Comparison of ENCODE assay signal across 10 cellular contexts in the genomic region with DNA sequence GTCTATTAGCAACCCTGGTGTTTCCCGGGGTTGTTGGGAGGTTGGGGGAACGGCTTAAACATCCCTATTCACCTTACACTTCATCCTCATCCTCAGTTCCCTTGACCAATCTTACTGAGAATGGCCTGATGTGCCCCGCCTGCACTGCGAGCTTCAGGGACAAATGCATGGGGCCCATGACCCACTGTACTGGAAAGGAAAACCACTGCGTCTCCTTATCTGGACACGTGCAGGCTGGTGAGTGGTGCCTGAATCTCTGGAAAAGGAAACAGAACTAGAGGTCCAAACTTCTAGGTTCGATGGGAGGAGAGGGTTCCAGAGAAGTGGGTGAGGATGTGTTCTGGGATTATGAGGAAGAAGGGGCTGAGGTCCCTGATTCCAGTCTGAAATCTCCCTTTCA. TPM values are rescaled to one million over a fixed set of nuclear protein-coding genes. Genes with fewer than 3 reads are reported as not detected.
A peak's percentile ranks its signal among the peaks of the same experiment; 100 is the strongest.
DNase-seq lines count a peak whose midpoint lies in the region; ATAC-seq and TF ChIP-seq lines count a peak whose summit lies in the region.
"Had no signal": no experiment of that assay in that cellular context is flagged by ENCODE, and none has a peak within 500 bp of the region (broad histone marks: within the 10 kb centered on the region; RNA-seq: fewer than 3 reads in every experiment).

No MANE protein-coding gene starts in this region.

- no peak overlapping the region for H3K4me3 Mint-ChIP-seq in Caco-2 (ENCODE audit: unreplicated experiment)

- H3K36me3 Mint-ChIP-seq in Caco-2 (ENCODE audit: insufficient read depth, unreplicated experiment): peaks cover 4% of the 10 kb centered on the region

- H3K9ac ChIP-seq in adipocyte (ENCODE audit: low read length) (peak overlapping the region; percentile 35), muscle layer of colon (ENCODE audit: low read length) (no peak overlapping the region)
- H3K9ac ChIP-seq: parathyroid adenoma had no signal

- no peak overlapping the region for H3K27ac Mint-ChIP-seq in Caco-2 (ENCODE audit: unreplicated experiment)

- no peaks in the 10 kb centered on the region for H3K4me1 Mint-ChIP-seq in Caco-2 (ENCODE audit: low read depth, unreplicated experiment)

- TF ChIP-seq CTCF in heart left ventricle (IDR thresholded peaks at IDR 0.05) (no peak), upper lobe of right lung (IDR thresholded peaks at IDR 0.05) (no peak), Caco-2 (IDR thresholded peaks at IDR 0.05; ENCODE audit: insufficient read depth in 1 of 2, low read depth in 1 of 2, low read length in 1 of 2, severe bottlenecking in 1 of 2, unreplicated experiment in 1 of 2) (no peak)

- intact Hi-C loops in heart left ventricle (cut with DNase I) (loop anchor here in 1 of 10 donors (2.0 kb wide), 1 partner anchor 13 kb away; no protein-coding TSS in a partner anchor), cardiac septum (cut with DNase I) (no loop called here), upper lobe of right lung (cut with DNase I) (no loop called here), Caco-2 (cut with micrococcal nuclease; ENCODE audit: unreplicated experiment) (no loop called here)

- BruUV-seq in Caco-2 (replicated peaks; lab: Mats Ljungman, UMichigan): no TSS peak

- CTCF ChIA-PET in Caco-2 (lab: Charles Lee): interaction anchor here (0.5 kb wide), 1 partner anchor 118 kb away, joined by 4 read pairs; no protein-coding TSS in a partner anchor

- DNase-seq in heart left ventricle: no peak
- DNase-seq in cardiac septum (ENCODE audit: low spot score): no peak
- no peak for DNase-seq in adipocyte (ENCODE audit: low read depth)
- DNase-seq in upper lobe of right lung: no peak
- no peak for DNase-seq in Caco-2
- DNase-seq in HuH-7 (ENCODE audit: low spot score): no peak
- DNase-seq in MV-4-11 (lab: John Stamatoyannopoulos, UW): no peak
- DNase-seq: BE2C had no signal

- ATAC-seq in heart left ventricle: no peak
- ATAC-seq in upper lobe of right lung: no peak

- POLR2A ChIA-PET in Caco-2 (lab: Charles Lee): no interaction called here

- H3K27ac ChIP-seq in heart left ventricle (peak overlapping the region in 4 of 12 donors; percentile 3 to 67 (median 66)), muscle layer of colon (ENCODE audit: low read depth, low read length) (peak overlapping the region; percentile 45), upper lobe of right lung (peak overlapping the region; percentile 55)
- H3K27ac ChIP-seq: parathyroid adenoma had no signal

- WGBS in heart left ventricle, 4 donors: 64 to 73% (median 65%) methylated on average over 7 of the region's 7 CpGs

- H3K27me3 Mint-ChIP-seq in Caco-2 (ENCODE audit: insufficient read depth, unreplicated experiment): peaks cover 10% of the 10 kb centered on the region

- no peaks in the 10 kb centered on the region for H3K9me3 Mint-ChIP-seq in Caco-2 (ENCODE audit: unreplicated experiment)

- H3K4me1 ChIP-seq in heart left ventricle (peaks cover 0 to 30% (median 5%) of the 10 kb centered on the region in 12 donors), adipocyte (ENCODE audit: control insufficient read depth, insufficient read depth, low read length) (peaks cover 13% of the 10 kb centered on the region), muscle layer of colon (ENCODE audit: insufficient read depth, low read length) (peaks cover 15% of the 10 kb centered on the region), upper lobe of right lung (peaks cover 4% of the 10 kb centered on the region), Caco-2 (no peaks in the 10 kb centered on the region)

- no peak for TF ChIP-seq POLR2A in heart left ventricle (IDR thresholded peaks at IDR 0.05)

- H3K27me3 ChIP-seq in heart left ventricle (no peaks in the 10 kb centered on the region), adipocyte (replicated peaks; ENCODE audit: control insufficient read depth, insufficient read depth, low read length) (no peaks in the 10 kb centered on the region), muscle layer of colon (ENCODE audit: control insufficient read depth in 1 of 2, insufficient read depth in 2 of 2, low read length in 2 of 2) (no peaks in the 10 kb centered on the region), upper lobe of right lung (no peaks in the 10 kb centered on the region), Caco-2 (replicated peaks; ENCODE audit: control insufficient read depth, insufficient read depth, low read length) (no peaks in the 10 kb centered on the region)
- H3K27me3 ChIP-seq: BE2C had no signal

- H3K36me3 ChIP-seq in heart left ventricle (peaks cover 0 to 16% (median 3%) of the 10 kb centered on the region in 9 donors), adipocyte (ENCODE audit: control insufficient read depth, insufficient read depth, low read length, severe bottlenecking) (peaks cover 5% of the 10 kb centered on the region), muscle layer of colon (ENCODE audit: insufficient read depth, low read length) (no peaks in the 10 kb centered on the region), upper lobe of right lung (no peaks in the 10 kb centered on the region), Caco-2 (ENCODE audit: control insufficient read depth, insufficient read depth, low read length) (no peaks in the 10 kb centered on the region)
- H3K36me3 ChIP-seq: BE2C had no signal

- H3K9me3 ChIP-seq in heart left ventricle (no peaks in the 10 kb centered on the region), adipocyte (ENCODE audit: control insufficient read depth, low read length) (no peaks in the 10 kb centered on the region), muscle layer of colon (ENCODE audit: low read length) (no peaks in the 10 kb centered on the region), upper lobe of right lung (no peaks in the 10 kb centered on the region), Caco-2 (no peaks in the 10 kb centered on the region)
- H3K9me3 ChIP-seq: BE2C had no signal

- peak overlapping the region in 8 of 12 donors; percentile 48 to 66 (median 58) for H3K4me3 ChIP-seq in heart left ventricle
- H3K4me3 ChIP-seq in adipocyte (ENCODE audit: low read length): peak overlapping the region; percentile 83
- peak overlapping the region in 1 of 2 donors; percentile 88 for H3K4me3 ChIP-seq in muscle layer of colon (ENCODE audit: low read depth in 1 of 2, low read length in 2 of 2)
- peak overlapping the region; percentile 52 for H3K4me3 ChIP-seq in upper lobe of right lung
- no peak overlapping the region for H3K4me3 ChIP-seq in Caco-2 (ENCODE audit: low read depth, low read length)

RNA-seq across cellular contexts. Expression of a gene that starts 5.9 kb away (rescaled TPM):
- total RNA-seq in heart left ventricle (1 to 10 TPM in 5 of 9 donors, under 1 TPM in 3, not detected in 1; 0.76 to 4.3 (median 1.1) TPM), cardiac septum (1.7 TPM), upper lobe of right lung (4.7 TPM), Caco-2 (2022) (0.30 TPM in 1 of 2 replicates, not detected in the other)
- 1 to 10 TPM; 3.0 to 4.0 TPM for polyA plus RNA-seq in heart left ventricle

RNA-seq across cellular contexts. Expression of a gene that starts 6.1 kb away (rescaled TPM):
- total RNA-seq in heart left ventricle (10 to 100 TPM; 11.2 to 21.3 (median 16.6) TPM), cardiac septum (17.9 TPM), upper lobe of right lung (23.8 TPM), Caco-2 (2022) (40.7 and 44.5 TPM in 2 replicates)
- polyA plus RNA-seq in heart left ventricle: 10 to 100 TPM; 11.3 to 19.3 TPM

RNA-seq across cellular contexts. Expression of a gene that starts 14.5 kb away (rescaled TPM):
- total RNA-seq in heart left ventricle (10 to 100 TPM; 21.1 to 36.1 (median 24.9) TPM), cardiac septum (30.2 TPM), upper lobe of right lung (23.2 TPM), Caco-2 (2022) (27.7 and 30.1 TPM in 2 replicates)
- polyA plus RNA-seq in heart left ventricle: 10 to 100 TPM in 1 of 2 donors, 1 to 10 TPM in 1; 7.4 to 11.9 TPM

RNA-seq across cellular contexts. Expression of a gene that starts 14.9 kb away (rescaled TPM):
- 10 to 100 TPM in 7 of 9 donors, 1 to 10 TPM in 2; 9.0 to 17.6 (median 11.8) TPM for total RNA-seq in heart left ventricle
- polyA plus RNA-seq in heart left ventricle: 10 to 100 TPM in 1 of 2 donors, 1 to 10 TPM in 1; 8.9 to 22.4 TPM
- total RNA-seq in cardiac septum: 11.5 TPM
- total RNA-seq in upper lobe of right lung: 16.6 TPM
- 13.2 and 16.9 TPM in 2 replicates for total RNA-seq in Caco-2 (2022)

RNA-seq across cellular contexts. Expression of a gene that starts 30.4 kb away (rescaled TPM):
- under 1 TPM in 7 of 9 donors, not detected in 2; 0.07 to 0.35 (median 0.16) TPM for total RNA-seq in heart left ventricle
- under 1 TPM; 0.15 to 0.80 TPM for polyA plus RNA-seq in heart left ventricle
- total RNA-seq in cardiac septum: 0.38 TPM
- 0.29 TPM for total RNA-seq in upper lobe of right lung
- 0.81 and 1.0 TPM in 2 replicates for total RNA-seq in Caco-2 (2022)
